Comparison of ENCODE assay signal across 7 cellular contexts in genomic region chr10:75401569-75402485, GRCh38. TPM values are rescaled to one million over a fixed set of nuclear protein-coding genes. Genes with fewer than 3 reads are reported as not detected.
DNase-seq lines count a peak whose midpoint lies in the region; TF ChIP-seq lines count a peak whose summit lies in the region.

A gene with protein sequence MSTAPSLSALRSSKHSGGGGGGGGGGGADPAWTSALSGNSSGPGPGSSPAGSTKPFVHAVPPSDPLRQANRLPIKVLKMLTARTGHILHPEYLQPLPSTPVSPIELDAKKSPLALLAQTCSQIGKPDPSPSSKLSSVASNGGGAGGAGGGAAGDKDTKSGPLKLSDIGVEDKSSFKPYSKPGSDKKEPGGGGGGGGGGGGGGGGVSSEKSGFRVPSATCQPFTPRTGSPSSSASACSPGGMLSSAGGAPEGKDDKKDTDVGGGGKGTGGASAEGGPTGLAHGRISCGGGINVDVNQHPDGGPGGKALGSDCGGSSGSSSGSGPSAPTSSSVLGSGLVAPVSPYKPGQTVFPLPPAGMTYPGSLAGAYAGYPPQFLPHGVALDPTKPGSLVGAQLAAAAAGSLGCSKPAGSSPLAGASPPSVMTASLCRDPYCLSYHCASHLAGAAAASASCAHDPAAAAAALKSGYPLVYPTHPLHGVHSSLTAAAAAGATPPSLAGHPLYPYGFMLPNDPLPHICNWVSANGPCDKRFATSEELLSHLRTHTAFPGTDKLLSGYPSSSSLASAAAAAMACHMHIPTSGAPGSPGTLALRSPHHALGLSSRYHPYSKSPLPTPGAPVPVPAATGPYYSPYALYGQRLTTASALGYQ (minus strand): TSS chr10:75401764. CDS start chr10:75401419, 345 bp downstream.

- peak within 1 kb of the TSS; percentile 96 for H3K27ac ChIP-seq in skeletal muscle tissue (ENCODE audit: low read depth, low read length)

- POLR2A ChIA-PET in GM10248 (lab: Yijun Ruan, JAX): no interaction called here

- peaks cover 12% of the 10 kb centered on the region; the same call in 1 of the 2 replicates for H3K4me1 ChIP-seq in HAP-1
- H3K4me1 ChIP-seq in skeletal muscle tissue (ENCODE audit: control insufficient read depth in 3 of 3, insufficient read depth in 3 of 3, low read length in 3 of 3): peaks cover 21 to 39% (median 33%) of the 10 kb centered on the region in 3 donors

- H3K36me3 ChIP-seq in HAP-1 (replicated peaks) (peaks cover 4% of the 10 kb centered on the region), skeletal muscle tissue (ENCODE audit: control insufficient read depth in 3 of 3, insufficient read depth in 3 of 3, low read length in 3 of 3) (peaks cover 0 to 4% (median 2%) of the 10 kb centered on the region in 3 donors)

- CTCF ChIA-PET in GM10248 (lab: Yijun Ruan, JAX): no interaction called here

- peak within 1 kb of the TSS; percentile 84 to 87 (median 86) for H3K9ac ChIP-seq in skeletal muscle tissue (ENCODE audit: low read depth in 1 of 3, low read length in 3 of 3)

- DNase-seq in GM10248 (ENCODE audit: extremely low spot score) (peak; percentile 68), HAP-1 (ENCODE audit: low spot score in 2 of 2) (peak; percentile 94 to 96), MV-4-11 (lab: John Stamatoyannopoulos, UW) (peak; percentile 88), SK-N-DZ (ENCODE audit: low spot score) (peak; percentile 99), choroid plexus epithelial cell (ENCODE audit: low read depth) (peak; percentile 98), islet precursor cell (peak; percentile 98)

- H3K4me3 ChIP-seq in HAP-1 (peak within 1 kb of the TSS; percentile 59), choroid plexus epithelial cell (ENCODE audit: low read depth, low read length) (peak within 1 kb of the TSS; percentile 79), skeletal muscle tissue (ENCODE audit: low read length in 3 of 3) (peak within 1 kb of the TSS; percentile 86 to 88 (median 88))

- no peak for TF ChIP-seq CTCF in GM10248 (IDR thresholded peaks at IDR 0.05; ENCODE audit: control extremely low read depth, extremely low read depth, low read depth, missing control alignments)
- TF ChIP-seq CTCF in choroid plexus epithelial cell (conservative IDR thresholded peaks at IDR 0.05; ENCODE audit: low read depth, low read length): peak; percentile 44

- H3K9me3 ChIP-seq in HAP-1: no peaks in the 10 kb centered on the region
- H3K9me3 ChIP-seq in skeletal muscle tissue (ENCODE audit: control insufficient read depth in 3 of 3, low read length in 3 of 3): no peaks in the 10 kb centered on the region

- in situ Hi-C loops in HAP-1 (cut with MboI; ENCODE audit: low sequenced_read_pairs): no loop called here

- no peaks in the 10 kb centered on the region for H3K27me3 ChIP-seq in HAP-1 (ENCODE audit: low read depth)
- H3K27me3 ChIP-seq in skeletal muscle tissue (ENCODE audit: control insufficient read depth in 3 of 3, insufficient read depth in 3 of 3, low read length in 3 of 3): peaks cover 12 to 85% (median 17%) of the 10 kb centered on the region in 3 donors

RNA-seq across cellular contexts. Expression of the gene that starts here (rescaled TPM):
- polyA plus RNA-seq in SK-N-DZ (2014; cell fraction: cytosol; rRNA removed): 8.0 and 12.9 TPM in 2 replicates
- 11.3 and 15.4 TPM in 2 replicates for polyA plus RNA-seq in SK-N-DZ (2014; cell fraction: nucleus; rRNA removed)
- total RNA-seq in skeletal muscle tissue: 3.7 TPM

Comparison
In these comparisons a context has a peak if more than half of its experiments do, and no peak if none do; other contexts are left out.
1. Peak in every context shown above with its lines: DNase-seq, H3K4me3 ChIP-seq and H3K27ac ChIP-seq.